Comparison of ENCODE assay signal across 8 cellular contexts in the genomic region with DNA sequence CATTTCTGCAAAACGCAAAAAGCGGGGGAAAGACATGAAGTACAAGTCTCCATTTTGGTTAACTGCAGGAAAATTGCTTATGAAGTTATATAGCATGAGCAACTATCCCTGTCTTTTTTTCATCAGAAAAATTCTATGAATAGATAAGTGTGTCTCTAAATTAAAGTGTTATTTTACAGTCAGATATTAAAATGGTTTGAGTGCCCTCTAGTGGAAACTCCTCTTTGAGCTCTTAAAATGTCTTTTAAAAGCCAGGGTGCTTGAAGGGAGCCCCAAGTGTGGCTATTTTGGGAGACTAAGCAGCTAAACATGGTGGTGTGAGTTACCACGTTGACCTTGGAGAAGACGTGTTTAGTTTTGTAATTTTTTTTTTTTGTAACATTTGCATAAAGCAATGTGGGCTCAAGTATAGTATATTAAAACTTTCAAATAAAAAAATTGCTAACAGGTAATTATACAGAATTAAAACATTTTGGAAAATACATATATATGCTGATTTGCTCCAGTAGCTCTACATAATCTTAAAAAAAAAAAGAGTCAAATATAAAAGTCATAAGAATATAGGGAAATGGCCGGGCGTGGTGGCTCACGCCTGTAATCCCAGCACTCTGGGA.
DNase-seq lines count a peak whose midpoint lies in the region; ATAC-seq, FAIRE-seq and TF ChIP-seq lines count a peak whose summit lies in the region.

No MANE protein-coding gene starts in this region.

- H3K27me3 ChIP-seq in BJ (ENCODE audit: control insufficient read depth, insufficient read depth, low read length) (no peaks in the 10 kb centered on the region), bronchial epithelial cell (ENCODE audit: control insufficient read depth, insufficient read depth, low read length) (no peaks in the 10 kb centered on the region)

- no peak for ATAC-seq in HG02798 (IDR thresholded peaks at IDR 0.05; ENCODE audit: poor library complexity, unreplicated experiment)

- FAIRE-seq in bronchial epithelial cell (lab: Jason Lieb, UNC): no peak

- CTCF ChIA-PET in BJ (lab: Yijun Ruan, JAX): interaction anchor here (0.7 to 13.0 kb wide), 22 partner anchors 10 to 1439 kb away, joined by 3 to 269 read pairs (median 6); partner anchors contain the start of gene EPHB1

- peaks cover 7% of the 10 kb centered on the region for H3K36me3 ChIP-seq in BJ (ENCODE audit: control insufficient read depth, insufficient read depth, low read length)
- no peaks in the 10 kb centered on the region for H3K36me3 ChIP-seq in bronchial epithelial cell (ENCODE audit: control insufficient read depth, insufficient read depth, low read length)

- TF ChIP-seq CTCF in BJ (IDR thresholded peaks at IDR 0.05; ENCODE audit: insufficient read depth, low read depth, low read length) (peak; percentile 55), bronchial epithelial cell (IDR thresholded peaks at IDR 0.05; ENCODE audit: insufficient read depth, low read length, severe bottlenecking) (peak; percentile 45)

- POLR2A ChIA-PET in BJ (lab: Charles Lee): interaction anchor here (0.5 kb wide), 1 partner anchor 27 kb away, joined by 3 read pairs; no protein-coding TSS in a partner anchor

- H3K4me3 ChIP-seq in BJ (ENCODE audit: low read depth, low read length) (no peak overlapping the region), bronchial epithelial cell (ENCODE audit: low read depth, low read length) (no peak overlapping the region)

- DNase-seq in BJ (ENCODE audit: low read depth): peak; percentile 9
- peak; percentile 63 for DNase-seq in HCEC 1CT
- DNase-seq in NCI-H526 treated with DMSO at 0.1 percent for 48 hours (lab: John Stamatoyannopoulos, UW): peak; percentile 51
- peak; percentile 65 for DNase-seq in bronchial epithelial cell (ENCODE audit: low read depth)
- peak; percentile 66 for DNase-seq in left kidney (ENCODE audit: low read depth, low spot score)
- no peak for DNase-seq in activated effector memory CD4-positive, alpha-beta T cell treated with Interleukin-2 at 50 U/mL for 16 hours
- DNase-seq in stimulated activated CD4-positive, alpha-beta T cell treated with anti-CD3 and anti-CD28 coated beads, Interleukin-15, amount 100 ng/mL, for 24 hours: no peak

Comparison
In these comparisons a context has a peak if more than half of its experiments do, and no peak if none do; other contexts are left out.
1. DNase-seq: peak in BJ (single experiment), HCEC 1CT (single experiment), NCI-H526 treated with DMSO at 0.1 percent for 48 hours (single experiment), bronchial epithelial cell (single experiment) and left kidney (single experiment); none in activated effector memory CD4-positive, alpha-beta T cell treated with Interleukin-2 at 50 U/mL for 16 hours (single experiment) and stimulated activated CD4-positive, alpha-beta T cell treated with anti-CD3 and anti-CD28 coated beads, Interleukin-15, amount 100 ng/mL, for 24 hours (single experiment).